In genomic region chr20:58713801-58714339, GRCh38 we compare ENCODE assay signal across 17 cellular contexts. TPM values are rescaled to one million over a fixed set of nuclear protein-coding genes. Genes with fewer than 3 reads are reported as not detected.
A peak's percentile ranks its signal among the peaks of the same experiment; 100 is the strongest.
DNase-seq lines count a peak whose midpoint lies in the region; ATAC-seq and TF ChIP-seq lines count a peak whose summit lies in the region.
"Had no signal": no experiment of that assay in that cellular context is flagged by ENCODE, and none has a peak within 500 bp of the region (broad histone marks: within the 10 kb centered on the region; RNA-seq: fewer than 3 reads in every experiment).

No MANE protein-coding gene starts in this region.

- no peaks in the 10 kb centered on the region for H3K4me1 Mint-ChIP-seq in activated naive CD4-positive, alpha-beta T cell treated with anti-CD3 and anti-CD28 coated beads for 36 hours (ENCODE audit: low read depth)
- H3K4me1 Mint-ChIP-seq in WTC11: 0 out of 2 replicates have a peak, but pooled peaks cover 1% of the 10 kb centered on the region
- no peaks in the 10 kb centered on the region for H3K4me1 Mint-ChIP-seq in HFFc6 (ENCODE audit: low read depth)

- no peaks in the 10 kb centered on the region for H3K36me3 Mint-ChIP-seq in activated naive CD4-positive, alpha-beta T cell treated with anti-CD3 and anti-CD28 coated beads for 36 hours (ENCODE audit: low read depth)
- H3K36me3 Mint-ChIP-seq in WTC11 (peaks cover 4% of the 10 kb centered on the region; the same call in 1 of the 2 replicates), HFFc6 (ENCODE audit: low read depth) (no peaks in the 10 kb centered on the region)

- no peak for TF ChIP-seq POLR2A in stomach (IDR thresholded peaks at IDR 0.05)

- DNase-seq in activated naive CD4-positive, alpha-beta T cell treated with anti-CD3 and anti-CD28 coated beads, Interleukin-2, amount 50 U/mL, for 16 hours: peak; percentile 11
- DNase-seq in activated naive CD4-positive, alpha-beta T cell treated with anti-CD3 and anti-CD28 coated beads for 36 hours: no peak
- DNase-seq in WTC11 (ENCODE audit: low spot score) (peak; percentile 5), left lobe of liver (ENCODE audit: low spot score) (peak; percentile 38), stomach (peak; percentile 18), DMS153 treated with DMSO at 0.1 percent for 48 hours (lab: John Stamatoyannopoulos, UW; ENCODE audit: unreplicated experiment) (no peak), EL (no peak), HFFc6 (no peak)
- DNase-seq: activated CD8-positive, alpha-beta memory T cell treated with anti-CD3 and anti-CD28 coated beads, Interleukin-2, amount 50 U/mL, for 48 hours; amygdala; DMS 273 treated with DMSO at 0.1 percent for 48 hours; NCI-H1436 treated with DMSO at 0.1 percent for 48 hours; NCI-H526; stimulated activated CD4-positive, alpha-beta T cell treated with anti-CD3 and anti-CD28 coated beads, Interleukin-4, amount 100 ng/mL, for 4 hours; stimulated activated naive B cell treated with anti-CD40 and anti-IgM and Interleukin-4, amounts not matched to agents 10 μg/mL and 1 μg/mL and 100 μg/mL, for 72 hours; T-helper 9 cell had no signal

- no peaks in the 10 kb centered on the region for H3K27me3 Mint-ChIP-seq in activated naive CD4-positive, alpha-beta T cell treated with anti-CD3 and anti-CD28 coated beads for 36 hours (ENCODE audit: low read depth)
- H3K27me3 Mint-ChIP-seq in WTC11 (ENCODE audit: low read depth): no peaks in the 10 kb centered on the region
- H3K27me3 Mint-ChIP-seq in HFFc6 (ENCODE audit: insufficient read depth): peaks cover 5% of the 10 kb centered on the region
- H3K27me3 Mint-ChIP-seq: stimulated activated naive B cell treated with anti-CD40 and anti-IgM and Interleukin-4, amounts not matched to agents 10 μg/mL and 1 μg/mL and 100 μg/mL, for 72 hours had no signal

- H3K27me3 ChIP-seq in stomach: no peaks in the 10 kb centered on the region

- POLR2A ChIA-PET in WTC11 (lab: Charles Lee): no interaction called here

- no peak overlapping the region for H3K4me3 ChIP-seq in stomach

- intact Hi-C loops in activated naive CD4-positive, alpha-beta T cell treated with anti-CD3 and anti-CD28 coated beads for 36 hours (cut with micrococcal nuclease): no loop called here
- intact Hi-C loops in stomach (cut with DNase I; ENCODE audit: low total_unique reads): no loop called here

- H3K27ac ChIP-seq in stomach: no peak overlapping the region
- H3K27ac ChIP-seq: KMS-11 had no signal

- no peak for TF ChIP-seq EP300 in stomach (IDR thresholded peaks at IDR 0.05)

- no peak overlapping the region for H3K4me3 Mint-ChIP-seq in activated naive CD4-positive, alpha-beta T cell treated with anti-CD3 and anti-CD28 coated beads for 36 hours
- H3K4me3 Mint-ChIP-seq in WTC11 (no peak overlapping the region), HFFc6 (no peak overlapping the region)
- H3K4me3 Mint-ChIP-seq: stimulated activated naive B cell treated with anti-CD40 and anti-IgM and Interleukin-4, amounts not matched to agents 10 μg/mL and 1 μg/mL and 100 μg/mL, for 72 hours had no signal

- WGBS in stomach, 5 donors: 92 to 97% (median 93%) methylated on average over 24 of the region's 24 CpGs

- peaks cover 0 to 11% (median 9%) of the 10 kb centered on the region in 4 donors for H3K4me1 ChIP-seq in stomach

- no peaks in the 10 kb centered on the region for H3K9me3 ChIP-seq in stomach

- CTCF ChIA-PET in activated naive CD4-positive, alpha-beta T cell treated with anti-CD3 and anti-CD28 coated beads for 36 hours (lab: Charles Lee): interaction anchor here (0.6 kb wide), 1 partner anchor 1091 kb away, joined by 3 read pairs; no protein-coding TSS in a partner anchor
- CTCF ChIA-PET in WTC11 (lab: Charles Lee): interaction anchor here (0.6 kb wide), 1 partner anchor 232 kb away, joined by 3 read pairs; no protein-coding TSS in a partner anchor

- ATAC-seq in WTC11 (no peak), left lobe of liver (no peak)
- ATAC-seq: stimulated activated naive B cell treated with anti-CD40 and anti-IgM and Interleukin-4, amounts not matched to agents 10 μg/mL and 1 μg/mL and 100 μg/mL, for 72 hours had no signal

- no peak for TF ChIP-seq CTCF in WTC11 (IDR thresholded peaks at IDR 0.05)
- no peak for TF ChIP-seq CTCF in stomach (IDR thresholded peaks at IDR 0.05)
- TF ChIP-seq CTCF in HFFc6 (IDR thresholded peaks at IDR 0.05): no peak

- H3K9me3 Mint-ChIP-seq in activated naive CD4-positive, alpha-beta T cell treated with anti-CD3 and anti-CD28 coated beads for 36 hours: no peaks in the 10 kb centered on the region
- H3K9me3 Mint-ChIP-seq in WTC11: no peaks in the 10 kb centered on the region
- H3K9me3 Mint-ChIP-seq in HFFc6: no peaks in the 10 kb centered on the region
- H3K9me3 Mint-ChIP-seq: stimulated activated naive B cell treated with anti-CD40 and anti-IgM and Interleukin-4, amounts not matched to agents 10 μg/mL and 1 μg/mL and 100 μg/mL, for 72 hours had no signal

- peaks cover 0 to 54% (median 32%) of the 10 kb centered on the region in 4 donors for H3K36me3 ChIP-seq in stomach

- no peak overlapping the region for H3K27ac Mint-ChIP-seq in activated naive CD4-positive, alpha-beta T cell treated with anti-CD3 and anti-CD28 coated beads for 36 hours
- H3K27ac Mint-ChIP-seq in WTC11: peak overlapping the region; percentile 24
- H3K27ac Mint-ChIP-seq in HFFc6: no peak overlapping the region
- H3K27ac Mint-ChIP-seq: stimulated activated naive B cell treated with anti-CD40 and anti-IgM and Interleukin-4, amounts not matched to agents 10 μg/mL and 1 μg/mL and 100 μg/mL, for 72 hours had no signal

TF ChIP-seq in WTC11, 78 proteins besides CTCF, POLR2A, EP300 and RAD21:
- TF ChIP-seq FOXP1 (CRISPR knock-in tag; IDR thresholded peaks at IDR 0.05; ENCODE audit: borderline replicate concordance) (no peak), ZNF396 (CRISPR knock-in tag; IDR thresholded peaks at IDR 0.05; ENCODE audit: borderline replicate concordance) (no peak), TP53 (CRISPR knock-in tag; IDR thresholded peaks at IDR 0.05) (no peak), CREM (CRISPR knock-in tag; IDR thresholded peaks at IDR 0.05) (no peak), RELA (CRISPR knock-in tag; IDR thresholded peaks at IDR 0.05; ENCODE audit: borderline replicate concordance) (no peak), GABPB1 (CRISPR knock-in tag; IDR thresholded peaks at IDR 0.05) (no peak), NR1H2 (CRISPR knock-in tag; IDR thresholded peaks at IDR 0.05) (no peak)

RNA-seq across cellular contexts. Expression of gene NPEPL1, which starts 21.3 kb away (rescaled TPM):
- 10 to 100 TPM; 14.3 to 14.5 TPM for total RNA-seq in activated naive CD4-positive, alpha-beta T cell treated with anti-CD3 and anti-CD28 coated beads for 36 hours
- total RNA-seq in WTC11 (2021) (35.3 to 39.9 TPM (median 35.8 TPM) in 3 replicates), left lobe of liver (12.8 TPM), stomach (100 to 1,000 TPM in 2 of 5 donors, 10 to 100 TPM in 3; 29.7 to 134 (median 60.7) TPM)
- polyA plus RNA-seq in stomach: 10 to 100 TPM; 15.3 to 36.2 (median 27.8) TPM
- total RNA-seq in HFFc6 (2021; fragmentation: NEBNext Ultra II Directional; extraction: Animal tissue kit (Norgen Biotek cat#: 25700)): 10 to 100 TPM; 12.0 to 17.8 (median 12.6) TPM

Comparison
In these comparisons a context has a peak if more than half of its experiments do, and no peak if none do; other contexts are left out.
1. DNase-seq: peak in activated naive CD4-positive, alpha-beta T cell treated with anti-CD3 and anti-CD28 coated beads, Interleukin-2, amount 50 U/mL, for 16 hours (single experiment), WTC11 (single experiment), left lobe of liver (single experiment) and stomach (single experiment); none in activated naive CD4-positive, alpha-beta T cell treated with anti-CD3 and anti-CD28 coated beads for 36 hours (single experiment), DMS153 treated with DMSO at 0.1 percent for 48 hours (single experiment), EL (single experiment) and HFFc6 (single experiment).